Comparison of ENCODE assay signal across 25 cellular contexts in the genomic region with DNA sequence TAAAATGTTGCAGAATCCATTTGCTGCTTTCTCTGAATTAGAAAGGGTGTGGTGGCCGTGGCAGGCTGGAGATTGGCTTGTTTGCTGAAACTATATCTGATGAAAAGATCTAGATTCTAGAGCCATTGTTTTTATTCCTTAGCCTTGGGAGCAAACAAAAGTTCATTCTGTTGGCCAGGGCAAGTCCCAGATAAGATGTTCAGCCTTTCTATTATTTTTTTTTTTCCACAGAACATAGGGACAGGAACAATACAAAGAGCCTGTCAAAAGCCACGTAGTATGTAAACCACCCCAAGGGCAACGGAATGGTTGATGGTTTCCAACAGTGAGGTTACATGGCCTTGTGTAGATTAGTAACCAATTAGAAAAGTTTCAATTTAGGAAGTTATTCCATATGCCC.
A peak's percentile ranks its signal among the peaks of the same experiment; 100 is the strongest.
DNase-seq lines count a peak whose midpoint lies in the region; ATAC-seq and TF ChIP-seq lines count a peak whose summit lies in the region.
"Had no signal": no experiment of that assay in that cellular context is flagged by ENCODE, and none has a peak within 500 bp of the region (broad histone marks: within the 10 kb centered on the region; RNA-seq: fewer than 3 reads in every experiment).

No MANE protein-coding gene starts in this region.

- DNase-seq in NCI-H146 (lab: John Stamatoyannopoulos, UW): peak; percentile 22
- no peak for DNase-seq in NCI-H146 treated with DMSO at 0.1 percent for 48 hours (lab: John Stamatoyannopoulos, UW; ENCODE audit: unreplicated experiment)
- DNase-seq in left kidney (ENCODE audit: low read depth, low spot score): peak; percentile 31
- no peak for DNase-seq in T-helper 17 cell
- DNase-seq in stimulated activated CD4-positive, alpha-beta T cell treated with anti-CD3 and anti-CD28 coated beads, Interleukin-2, amount 100 ng/mL, for 48 hours: no peak
- DNase-seq: 8988T; Caco-2; CD4-positive, alpha-beta memory T cell; DMS 273 treated with DMSO at 0.1 percent for 48 hours; DMS79 treated with DMSO at 0.1 percent for 48 hours; H7; KG1; MV-4-11; NCI-H187 treated with DMSO at 0.1 percent for 48 hours; NCI-H226; NCI-H510A treated with DMSO at 0.1 percent for 48 hours; NCI-H774; SJCRH30 had no signal

- no peaks in the 10 kb centered on the region for H3K9me3 ChIP-seq in T-helper 17 cell (ENCODE audit: control insufficient read depth, low read length, poor library complexity, severe bottlenecking)
- H3K9me3 ChIP-seq: Caco-2 had no signal

- ATAC-seq in T-helper 17 cell (no peak), HG03457 (IDR thresholded peaks at IDR 0.05; ENCODE audit: unreplicated experiment) (no peak)
- ATAC-seq: GM12878, Panc1 had no signal

- no peak overlapping the region for H3K27ac Mint-ChIP-seq in T-helper 17 cell
- H3K27ac Mint-ChIP-seq: CD4-positive, alpha-beta memory T cell had no signal

- no peaks in the 10 kb centered on the region for H3K27me3 Mint-ChIP-seq in T-helper 17 cell
- H3K27me3 Mint-ChIP-seq: CD4-positive, alpha-beta memory T cell had no signal

- peaks cover 4% of the 10 kb centered on the region for H3K36me3 Mint-ChIP-seq in T-helper 17 cell (ENCODE audit: low read depth)

- H3K4me3 Mint-ChIP-seq in T-helper 17 cell: no peak overlapping the region
- H3K4me3 Mint-ChIP-seq: CD4-positive, alpha-beta memory T cell had no signal

- H3K27ac ChIP-seq in 22Rv1 (peak overlapping the region; percentile 87), angular gyrus (ENCODE audit: low read depth, low read length) (peak overlapping the region; percentile 2)
- H3K27ac ChIP-seq: BLaER1 treated with 17β-estradiol and CSF1 and Interleukin-3, amounts not matched to agents 10 nM and 100 nM; HL-60; SJCRH30 had no signal

- H3K4me1 Mint-ChIP-seq in T-helper 17 cell: no peaks in the 10 kb centered on the region
- H3K4me1 Mint-ChIP-seq: CD4-positive, alpha-beta memory T cell had no signal

- TF ChIP-seq CTCF in 22Rv1 (IDR thresholded peaks at IDR 0.05): no peak

Comparison
In these comparisons a context has a peak if more than half of its experiments do, and no peak if none do; other contexts are left out.
1. DNase-seq: peak in NCI-H146 (single experiment) and left kidney (single experiment); none in NCI-H146 treated with DMSO at 0.1 percent for 48 hours (single experiment), T-helper 17 cell (0 of 3) and stimulated activated CD4-positive, alpha-beta T cell treated with anti-CD3 and anti-CD28 coated beads, Interleukin-2, amount 100 ng/mL, for 48 hours (0 of 2).